8 cellular contexts compared by ENCODE assay signal in the genomic region with DNA sequence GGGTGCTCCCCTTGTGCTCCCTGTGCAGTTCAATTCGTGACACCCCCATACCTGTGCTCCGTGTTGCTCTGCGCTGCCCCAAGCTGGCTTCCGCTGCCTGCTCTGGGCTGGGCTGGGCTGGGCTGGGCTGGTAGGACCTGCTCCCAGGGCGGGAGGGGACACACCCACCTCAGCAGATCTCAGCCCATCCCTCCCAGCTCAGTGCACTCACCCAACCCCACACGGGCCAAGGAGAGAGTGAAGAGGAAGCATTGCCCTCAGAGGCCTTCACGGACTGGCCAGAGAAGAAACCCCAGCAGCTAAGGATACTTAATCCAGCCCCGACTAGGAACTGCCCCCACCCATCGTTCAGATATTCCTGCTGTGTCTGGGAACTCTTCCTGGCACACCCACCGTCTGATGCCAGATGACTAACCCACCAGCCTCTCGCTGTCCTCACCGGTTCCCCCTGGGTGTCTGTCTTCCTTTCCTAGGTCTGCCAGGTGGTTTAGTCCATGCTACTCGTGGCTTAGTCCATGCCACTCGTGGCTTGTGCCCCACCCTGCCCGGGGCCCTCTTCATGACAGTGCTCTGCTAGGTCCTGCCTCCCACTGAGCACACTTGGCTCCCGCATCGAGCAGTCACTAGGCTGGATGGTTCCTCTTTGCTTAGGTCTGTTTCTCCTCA. TPM values are rescaled to one million over a fixed set of nuclear protein-coding genes. Genes with fewer than 3 reads are reported as not detected.
DNase-seq lines count a peak whose midpoint lies in the region; ATAC-seq and TF ChIP-seq lines count a peak whose summit lies in the region.

Gene LPAR5 (minus strand): TSS at position 104 of the 666 bp plus-strand sequence. CDS start 14,711 bp downstream, outside the sequence.

- H3K9me3 ChIP-seq in PC-3 (ENCODE audit: low read length) (no peaks in the 10 kb centered on the region), duodenal mucosa (ENCODE audit: control insufficient read depth in 1 of 2, low read length in 2 of 2) (no peaks in the 10 kb centered on the region)

- no peaks in the 10 kb centered on the region for H4K20me1 ChIP-seq in PC-3 (ENCODE audit: low read length)

- peaks cover 8% of the 10 kb centered on the region for H3K27me3 Mint-ChIP-seq in Calu3 (ENCODE audit: unreplicated experiment)
- H3K27me3 Mint-ChIP-seq in nephron (ENCODE audit: low read depth), result peaks cover 7% of the 10 kb centered on the region

- peak within 1 kb of the TSS; percentile 84 for H2AFZ ChIP-seq in PC-3 (ENCODE audit: low read length)

- CTCF ChIA-PET in Calu3 (lab: Charles Lee) (interaction anchor here (0.6 to 1.0 kb wide), 4 partner anchors 8 to 82 kb away, joined by 3 to 5 read pairs (median 4); no protein-coding TSS in a partner anchor), PC-3 (lab: Charles Lee) (no interaction called here)

- H3K36me3 ChIP-seq in PC-3 (ENCODE audit: low read depth, low read length), result no peaks in the 10 kb centered on the region
- no peaks in the 10 kb centered on the region for H3K36me3 ChIP-seq in duodenal mucosa (ENCODE audit: control insufficient read depth in 1 of 2, insufficient read depth in 2 of 2, low read length in 2 of 2)

- H3K27ac ChIP-seq in PC-3 (ENCODE audit: low read length) (peak within 1 kb of the TSS; percentile 58), duodenal mucosa (ENCODE audit: low read depth, low read length) (peak within 1 kb of the TSS; percentile 26)

- no TSS peak for BruUV-seq in Calu3 (replicated peaks; lab: Mats Ljungman, UMichigan)
- BruUV-seq in PC-3 (replicated peaks; lab: Mats Ljungman, UMichigan), result no TSS peak

- H3K4me3 ChIP-seq in PC-3 (ENCODE audit: low read length) (peak within 1 kb of the TSS; percentile 61), duodenal mucosa (ENCODE audit: low read depth in 1 of 2, low read length in 2 of 2) (peak within 1 kb of the TSS; percentile 72 to 75)

- no peaks in the 10 kb centered on the region for H3K9me2 ChIP-seq in PC-3 (replicated peaks; ENCODE audit: low read length)

- DNase-seq in Calu3, result peak; percentile 70
- peak; percentile 67 for DNase-seq in PC-3
- no peak for DNase-seq in SHP77 (lab: John Stamatoyannopoulos, UW)
- no peak for DNase-seq in putamen (ENCODE audit: low spot score)
- DNase-seq in NCI-H2227 (lab: John Stamatoyannopoulos, UW; ENCODE audit: unreplicated experiment), result no peak

- H3K27ac Mint-ChIP-seq in Calu3 (ENCODE audit: unreplicated experiment), result peak within 1 kb of the TSS; percentile 42
- peak within 1 kb of the TSS; percentile 5 to 75 (median 59) for H3K27ac Mint-ChIP-seq in nephron

- no peaks in the 10 kb centered on the region for H3K79me2 ChIP-seq in PC-3 (ENCODE audit: low read length)

- H3K27me3 ChIP-seq in PC-3 (ENCODE audit: low read length) (no peaks in the 10 kb centered on the region), duodenal mucosa (ENCODE audit: control insufficient read depth in 1 of 2, insufficient read depth in 2 of 2, low read length in 2 of 2) (no peaks in the 10 kb centered on the region)

- H3K4me2 ChIP-seq in PC-3 (ENCODE audit: low read length), result peak within 1 kb of the TSS; percentile 67

- peak; percentile 33 for ATAC-seq in GM21447 (IDR thresholded peaks at IDR 0.05; ENCODE audit: unreplicated experiment)
- peak; percentile 89 for ATAC-seq in PC-3

- H3K9me3 Mint-ChIP-seq in Calu3 (ENCODE audit: low read depth, unreplicated experiment) (no peaks in the 10 kb centered on the region), nephron (no peaks in the 10 kb centered on the region)

- peaks cover 5% of the 10 kb centered on the region for H3K36me3 Mint-ChIP-seq in Calu3 (ENCODE audit: insufficient read depth, unreplicated experiment)
- H3K36me3 Mint-ChIP-seq in nephron (ENCODE audit: low read depth), result no peaks in the 10 kb centered on the region

- POLR2A ChIA-PET in PC-3 (lab: Charles Lee; ENCODE audit: unreplicated experiment), result interaction anchor here (0.6 kb wide), 1 partner anchor 231 kb away, joined by 16 read pairs; no protein-coding TSS in a partner anchor

- no peak for TF ChIP-seq CTCF in Calu3 (IDR thresholded peaks at IDR 0.05; ENCODE audit: unreplicated experiment)
- TF ChIP-seq CTCF in PC-3 (conservative IDR thresholded peaks at IDR 0.05; ENCODE audit: low read depth, low read length), result no peak
- TF ChIP-seq CTCF in nephron (IDR thresholded peaks at IDR 0.05; ENCODE audit: unreplicated experiment in 3 of 3), result no peak

- intact Hi-C loops in Calu3 (cut with micrococcal nuclease; ENCODE audit: unreplicated experiment), result no loop called here
- intact Hi-C loops in PC-3 (cut with micrococcal nuclease), result no loop called here

- no peaks in the 10 kb centered on the region for H3F3A ChIP-seq in PC-3 (ENCODE audit: low read length, unreplicated experiment)

- peak within 1 kb of the TSS; percentile 30 for H3K9ac ChIP-seq in PC-3 (ENCODE audit: low read length)
- peak within 1 kb of the TSS; percentile 78 to 81 for H3K9ac ChIP-seq in duodenal mucosa (ENCODE audit: low read depth in 1 of 2, low read length in 2 of 2)

- peaks cover 16% of the 10 kb centered on the region for H3K4me1 ChIP-seq in PC-3 (ENCODE audit: insufficient read depth, low read length)
- H3K4me1 ChIP-seq in duodenal mucosa (ENCODE audit: control insufficient read depth in 1 of 2, insufficient read depth in 2 of 2, low read length in 2 of 2), result peaks cover 30 to 45% of the 10 kb centered on the region in 2 donors

- H3K4me3 Mint-ChIP-seq in Calu3 (ENCODE audit: low read depth, unreplicated experiment), result peak within 1 kb of the TSS; percentile 76
- H3K4me3 Mint-ChIP-seq in nephron, result no peak within 1 kb of the TSS

- H3K4me1 Mint-ChIP-seq in Calu3 (ENCODE audit: low read depth, unreplicated experiment), result peaks cover 17% of the 10 kb centered on the region
- H3K4me1 Mint-ChIP-seq in nephron, result peaks cover 27% of the 10 kb centered on the region

RNA-seq across cellular contexts. Expression of gene LPAR5, which starts in this region (rescaled TPM):
- 2.5 and 3.2 TPM in 2 replicates for total RNA-seq in Calu3 (2022)
- 2.3 and 4.3 TPM in 2 replicates for total RNA-seq in PC-3 (2014; rRNA removed)

Comparison
In these comparisons a context has a peak if more than half of its experiments do, and no peak if none do; other contexts are left out.
1. DNase-seq: peak in Calu3 (single experiment) and PC-3 (single experiment); none in SHP77 (0 of 2), putamen (single experiment) and NCI-H2227 (single experiment).